ENCODE assay signal across 14 cellular contexts in genomic region chr19:29832801-29833200, GRCh38. TPM values are rescaled to one million over a fixed set of nuclear protein-coding genes. Genes with fewer than 3 reads are reported as not detected.
A peak's percentile ranks its signal among the peaks of the same experiment; 100 is the strongest.
DNase-seq lines count a peak whose midpoint lies in the region; ATAC-seq and TF ChIP-seq lines count a peak whose summit lies in the region.
"Had no signal": no experiment of that assay in that cellular context is flagged by ENCODE, and none has a peak within 500 bp of the region (broad histone marks: within the 10 kb centered on the region; RNA-seq: fewer than 3 reads in every experiment).

No MANE protein-coding gene starts in this region.

- no peak for TF ChIP-seq CTCF in progenitor cell of endocrine pancreas (IDR thresholded peaks at IDR 0.05; ENCODE audit: unreplicated experiment)

- H3K36me3 Mint-ChIP-seq in activated naive CD4-positive, alpha-beta T cell treated with anti-CD3 and anti-CD28 coated beads, Interleukin-2, amount 50 U/mL, for 24 hours: no peaks in the 10 kb centered on the region
- no peaks in the 10 kb centered on the region for H3K36me3 Mint-ChIP-seq in T-cell
- peaks cover 5% of the 10 kb centered on the region for H3K36me3 Mint-ChIP-seq in central memory CD8-positive, alpha-beta T cell (ENCODE audit: insufficient read depth)
- no peaks in the 10 kb centered on the region for H3K36me3 Mint-ChIP-seq in progenitor cell of endocrine pancreas (ENCODE audit: insufficient read depth)

- no peaks in the 10 kb centered on the region for H3K27me3 Mint-ChIP-seq in activated naive CD4-positive, alpha-beta T cell treated with anti-CD3 and anti-CD28 coated beads, Interleukin-2, amount 50 U/mL, for 24 hours
- no peaks in the 10 kb centered on the region for H3K27me3 Mint-ChIP-seq in T-cell
- H3K27me3 Mint-ChIP-seq in central memory CD8-positive, alpha-beta T cell: no peaks in the 10 kb centered on the region
- peaks cover 16% of the 10 kb centered on the region for H3K27me3 Mint-ChIP-seq in progenitor cell of endocrine pancreas

- in situ Hi-C loops in KBM-7 (cut with MboI; ENCODE audit: low pct_unique_long_range_greater_than_20kb, low sequenced_read_pairs): no loop called here

- intact Hi-C loops in posterior vena cava (cut with DNase I): no loop called here

- CTCF ChIA-PET in T-cell (lab: Charles Lee): interaction anchor here in 1 of 2 donors (0.7 to 1.4 kb wide), 3 partner anchors 38 to 223 kb away, joined by 3 to 5 read pairs (median 3); no protein-coding TSS in a partner anchor

- no peak overlapping the region for H3K4me3 Mint-ChIP-seq in activated naive CD4-positive, alpha-beta T cell treated with anti-CD3 and anti-CD28 coated beads, Interleukin-2, amount 50 U/mL, for 24 hours
- H3K4me3 Mint-ChIP-seq in T-cell (peak overlapping the region in 1 of 3 donors; percentile 84), progenitor cell of endocrine pancreas (ENCODE audit: low read depth) (no peak overlapping the region)
- H3K4me3 Mint-ChIP-seq in central memory CD8-positive, alpha-beta T cell: no peak overlapping the region

- peak overlapping the region; percentile 51 for H3K27ac Mint-ChIP-seq in activated naive CD4-positive, alpha-beta T cell treated with anti-CD3 and anti-CD28 coated beads, Interleukin-2, amount 50 U/mL, for 24 hours
- H3K27ac Mint-ChIP-seq in T-cell: peak overlapping the region; percentile 98 to 100
- H3K27ac Mint-ChIP-seq in central memory CD8-positive, alpha-beta T cell (ENCODE audit: low read depth): peak overlapping the region; percentile 61
- H3K27ac Mint-ChIP-seq in progenitor cell of endocrine pancreas: no peak overlapping the region

- peaks cover 66% of the 10 kb centered on the region for H3K4me1 Mint-ChIP-seq in activated naive CD4-positive, alpha-beta T cell treated with anti-CD3 and anti-CD28 coated beads, Interleukin-2, amount 50 U/mL, for 24 hours
- H3K4me1 Mint-ChIP-seq in T-cell: peaks cover 62 to 67% (median 66%) of the 10 kb centered on the region in 3 donors
- H3K4me1 Mint-ChIP-seq in central memory CD8-positive, alpha-beta T cell: peaks cover 29% of the 10 kb centered on the region
- no peaks in the 10 kb centered on the region for H3K4me1 Mint-ChIP-seq in progenitor cell of endocrine pancreas (ENCODE audit: low read depth)

- H3K9me3 Mint-ChIP-seq in activated naive CD4-positive, alpha-beta T cell treated with anti-CD3 and anti-CD28 coated beads, Interleukin-2, amount 50 U/mL, for 24 hours: no peaks in the 10 kb centered on the region
- H3K9me3 Mint-ChIP-seq in T-cell (no peaks in the 10 kb centered on the region), progenitor cell of endocrine pancreas (ENCODE audit: low read depth) (no peaks in the 10 kb centered on the region)
- H3K9me3 Mint-ChIP-seq in central memory CD8-positive, alpha-beta T cell: no peaks in the 10 kb centered on the region

- POLR2A ChIA-PET in T-cell (lab: Charles Lee): no interaction called here

- ATAC-seq in T-cell (replicated peaks in 1 of 4): no peak
- no peak for ATAC-seq in central memory CD8-positive, alpha-beta T cell (replicated peaks; ENCODE audit: extremely low read depth, poor library complexity, severe bottlenecking)
- ATAC-seq: PC-3 had no signal

- DNase-seq in activated naive CD4-positive, alpha-beta T cell treated with Interleukin-2 at 50 U/mL for 16 hours: no peak
- no peak for DNase-seq in T-cell
- no peak for DNase-seq in central memory CD8-positive, alpha-beta T cell (ENCODE audit: low spot score in 2 of 2)
- DNase-seq in posterior vena cava (ENCODE audit: low spot score): peak; percentile 24
- DNase-seq in KBM-7: no peak
- no peak for DNase-seq in progenitor cell of endocrine pancreas (ENCODE audit: low spot score, unreplicated experiment)
- DNase-seq: DMS79 treated with DMSO at 0.1 percent for 48 hours, NCI-H1048, NCI-H146, NCI-H2081, NCI-H510A, NCI-H774, PC-3 had no signal

RNA-seq across cellular contexts. Expression of gene CCNE1, which starts 21.0 kb away (rescaled TPM):
- total RNA-seq in T-cell: 10 to 100 TPM in 1 of 5 donors, 1 to 10 TPM in 4; 4.1 to 10.1 (median 6.0) TPM
- total RNA-seq in posterior vena cava: 1 to 10 TPM in 1 of 2 donors, under 1 TPM in 1; 0.71 to 1.0 TPM
- 16.5 and 18.4 TPM in 2 replicates for total RNA-seq in progenitor cell of endocrine pancreas
